10 cellular contexts compared by ENCODE assay signal in the genomic region with DNA sequence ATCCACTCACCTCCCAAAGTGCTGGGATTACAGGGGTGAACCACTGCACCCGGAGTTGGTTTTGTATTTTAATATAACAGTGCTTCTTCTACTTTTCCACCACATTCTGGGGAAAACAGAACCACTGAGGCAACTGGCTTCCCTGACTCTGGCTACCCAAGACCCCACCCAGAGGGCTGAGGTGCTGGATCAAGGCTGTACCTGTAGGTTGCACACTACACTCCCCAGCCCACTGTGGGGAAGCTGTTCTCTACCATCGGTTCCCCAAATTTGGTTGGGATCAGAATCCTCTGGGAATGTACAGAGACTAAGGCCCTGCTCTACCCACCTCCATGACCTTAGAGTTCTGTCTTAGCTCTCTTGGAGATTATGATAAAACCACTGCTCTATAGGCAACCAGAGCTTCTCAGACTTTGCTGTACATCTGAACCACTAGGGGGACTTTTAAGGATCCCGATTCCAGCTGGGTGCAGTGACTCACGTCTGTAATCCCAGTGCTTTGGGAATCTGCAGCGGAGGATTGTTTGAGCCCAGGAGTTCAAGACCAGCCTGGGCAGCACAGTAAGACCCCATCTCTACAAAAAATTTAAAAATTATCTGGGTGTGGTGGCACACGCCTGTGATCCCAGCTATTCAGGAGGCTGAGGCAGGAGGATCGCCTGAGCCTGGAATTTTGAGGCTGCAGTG. TPM values are rescaled to one million over a fixed set of nuclear protein-coding genes. Genes with fewer than 3 reads are reported as not detected.
DNase-seq lines count a peak whose midpoint lies in the region; ATAC-seq and TF ChIP-seq lines count a peak whose summit lies in the region.
"Had no signal": no experiment of that assay in that cellular context is flagged by ENCODE, and none has a peak within 500 bp of the region (broad histone marks: within the 10 kb centered on the region; RNA-seq: fewer than 3 reads in every experiment).

No MANE protein-coding gene starts in this region.

- H3K36me3 ChIP-seq in Panc1 (ENCODE audit: control insufficient read depth, insufficient read depth, low read length), result no peaks in the 10 kb centered on the region

- in situ Hi-C loops in Panc1 (cut with HindIII; ENCODE audit: low pct_unique_long_range_greater_than_20kb, low sequenced_read_pairs), result no loop called here

- intact Hi-C loops in natural killer cell (cut with micrococcal nuclease), result no loop called here
- intact Hi-C loops in Panc1 (cut with micrococcal nuclease; ENCODE audit: unreplicated experiment), result no loop called here

- CTCF ChIA-PET in Panc1 (lab: Charles Lee), result interaction anchor here (0.5 to 1.3 kb wide), 6 partner anchors 34 to 418 kb away, joined by 3 to 11 read pairs (median 3); no protein-coding TSS in a partner anchor

- H3K4me1 ChIP-seq in Panc1 (ENCODE audit: control insufficient read depth, insufficient read depth, low read length), result no peaks in the 10 kb centered on the region

- no peak overlapping the region for H3K27ac ChIP-seq in Panc1 (ENCODE audit: low read length)

- DNase-seq in natural killer cell treated with Interleukin-12 subunit alpha and Interleukin-12 subunit beta and Interleukin-15 and Interleukin-18, amount 100 ng/mL, for 72 hours (ENCODE audit: low spot score), result peak; percentile 13
- DNase-seq in natural killer cell, result no peak
- no peak for DNase-seq in Panc1 (ENCODE audit: low read depth, low spot score)
- peak; percentile 75 for DNase-seq in fibroblast of mammary gland (ENCODE audit: low read depth)
- no peak for DNase-seq in COLO829 (ENCODE audit: low spot score)
- DNase-seq in cerebellum (ENCODE audit: low spot score), result no peak
- no peak for DNase-seq in HuH-7.5 (ENCODE audit: low spot score)
- DNase-seq: SHP77 treated with DMSO at 0.1 percent for 48 hours had no signal

- H3K27ac Mint-ChIP-seq in natural killer cell treated with Interleukin-12 subunit alpha and Interleukin-12 subunit beta and Interleukin-15 and Interleukin-18, amount 100 ng/mL, for 72 hours, result no peak overlapping the region
- H3K27ac Mint-ChIP-seq in natural killer cell, result no peak overlapping the region
- H3K27ac Mint-ChIP-seq: nephron had no signal

- H3K4me1 Mint-ChIP-seq in natural killer cell treated with Interleukin-12 subunit alpha and Interleukin-12 subunit beta and Interleukin-15 and Interleukin-18, amount 100 ng/mL, for 72 hours (ENCODE audit: low read depth in 2 of 2), result peaks cover 6 to 8% of the 10 kb centered on the region in 2 donors
- peaks cover 8 to 9% of the 10 kb centered on the region in 2 donors for H3K4me1 Mint-ChIP-seq in natural killer cell
- H3K4me1 Mint-ChIP-seq: nephron had no signal

- no peak overlapping the region for H3K4me3 Mint-ChIP-seq in natural killer cell treated with Interleukin-12 subunit alpha and Interleukin-12 subunit beta and Interleukin-15 and Interleukin-18, amount 100 ng/mL, for 72 hours
- no peak overlapping the region for H3K4me3 Mint-ChIP-seq in natural killer cell
- H3K4me3 Mint-ChIP-seq: nephron had no signal

- H3K27me3 Mint-ChIP-seq in natural killer cell treated with Interleukin-12 subunit alpha and Interleukin-12 subunit beta and Interleukin-15 and Interleukin-18, amount 100 ng/mL, for 72 hours, result peaks cover 0 to 6% of the 10 kb centered on the region in 2 donors
- peaks cover 0 to 3% of the 10 kb centered on the region in 2 donors for H3K27me3 Mint-ChIP-seq in natural killer cell (ENCODE audit: low read depth in 2 of 2)

- TF ChIP-seq CTCF in natural killer cell (IDR thresholded peaks at IDR 0.05), result no peak
- TF ChIP-seq CTCF in Panc1 (IDR thresholded peaks at IDR 0.05), result peak; percentile 38
- TF ChIP-seq CTCF in fibroblast of mammary gland (conservative IDR thresholded peaks at IDR 0.05; ENCODE audit: control insufficient read depth, insufficient read depth, low read depth, low read length), result peak; percentile 58

- POLR2A ChIA-PET in Panc1 (lab: Charles Lee), result interaction anchor here (0.5 kb wide), 1 partner anchor 185 kb away, joined by 4 read pairs; no protein-coding TSS in a partner anchor

- H3K27me3 ChIP-seq in Panc1 (ENCODE audit: control insufficient read depth, insufficient read depth, low read length), result no peaks in the 10 kb centered on the region

- no peaks in the 10 kb centered on the region for H3K9me3 Mint-ChIP-seq in natural killer cell treated with Interleukin-12 subunit alpha and Interleukin-12 subunit beta and Interleukin-15 and Interleukin-18, amount 100 ng/mL, for 72 hours
- H3K9me3 Mint-ChIP-seq in natural killer cell, result no peaks in the 10 kb centered on the region
- H3K9me3 Mint-ChIP-seq: nephron had no signal

- H3K4me3 ChIP-seq in Panc1 (ENCODE audit: low read depth in 2 of 2, low read length in 2 of 2) (no peak overlapping the region), fibroblast of mammary gland (ENCODE audit: control insufficient read depth, low read depth, low read length) (no peak overlapping the region)

- ATAC-seq in natural killer cell treated with Interleukin-12 subunit alpha and Interleukin-12 subunit beta and Interleukin-15 and Interleukin-18, amount 100 ng/mL, for 72 hours, result no peak
- ATAC-seq in natural killer cell (no peak), Panc1 (peak; percentile 88), GM18519 (IDR thresholded peaks at IDR 0.05; ENCODE audit: low FRiP score, unreplicated experiment) (no peak)

- no peaks in the 10 kb centered on the region for H3K36me3 Mint-ChIP-seq in natural killer cell treated with Interleukin-12 subunit alpha and Interleukin-12 subunit beta and Interleukin-15 and Interleukin-18, amount 100 ng/mL, for 72 hours
- H3K36me3 Mint-ChIP-seq in natural killer cell, result no peaks in the 10 kb centered on the region

- no TSS peak for BruUV-seq in Panc1 (replicated peaks; lab: Mats Ljungman, UMichigan)

- no peaks in the 10 kb centered on the region for H3K9me3 ChIP-seq in Panc1 (ENCODE audit: control insufficient read depth, insufficient read depth, low read depth, low read length)

RNA-seq across cellular contexts. Expression of a gene that starts 51.6 kb away (rescaled TPM):
- total RNA-seq in natural killer cell treated with Interleukin-12 subunit alpha and Interleukin-12 subunit beta and Interleukin-15 and Interleukin-18, amount 100 ng/mL, for 72 hours, result under 1 TPM in 1 of 2 donors, not detected in 1; 0.19 TPM
- total RNA-seq in natural killer cell (under 1 TPM in 2 of 3 donors, not detected in 1; 0.07 to 0.12 TPM), Panc1 (2021; ENCODE audit: unreplicated experiment) (1.1 TPM), cerebellum (54.4 TPM)
- polyA plus RNA-seq in Panc1 (2012; ENCODE audit: insufficient read length), result 2.7 TPM

Comparison
In these comparisons a context has a peak if more than half of its experiments do, and no peak if none do; other contexts are left out.
1. DNase-seq: peak in natural killer cell treated with Interleukin-12 subunit alpha and Interleukin-12 subunit beta and Interleukin-15 and Interleukin-18, amount 100 ng/mL, for 72 hours (single experiment) and fibroblast of mammary gland (single experiment); none in natural killer cell (single experiment), Panc1 (single experiment), COLO829 (single experiment), cerebellum (single experiment) and HuH-7.5 (single experiment).
2. RNA of a gene that starts 51.6 kb away (total RNA-seq): 54.4 TPM in cerebellum (single experiment); 1.1 TPM in Panc1 (single experiment), 0.19 TPM in natural killer cell treated with Interleukin-12 subunit alpha and Interleukin-12 subunit beta and Interleukin-15 and Interleukin-18, amount 100 ng/mL, for 72 hours and 0.07 to 0.12 TPM in natural killer cell; every median in the first group is over 10 times any median in the second.